6 cellular contexts compared by ENCODE assay signal in the genomic region with DNA sequence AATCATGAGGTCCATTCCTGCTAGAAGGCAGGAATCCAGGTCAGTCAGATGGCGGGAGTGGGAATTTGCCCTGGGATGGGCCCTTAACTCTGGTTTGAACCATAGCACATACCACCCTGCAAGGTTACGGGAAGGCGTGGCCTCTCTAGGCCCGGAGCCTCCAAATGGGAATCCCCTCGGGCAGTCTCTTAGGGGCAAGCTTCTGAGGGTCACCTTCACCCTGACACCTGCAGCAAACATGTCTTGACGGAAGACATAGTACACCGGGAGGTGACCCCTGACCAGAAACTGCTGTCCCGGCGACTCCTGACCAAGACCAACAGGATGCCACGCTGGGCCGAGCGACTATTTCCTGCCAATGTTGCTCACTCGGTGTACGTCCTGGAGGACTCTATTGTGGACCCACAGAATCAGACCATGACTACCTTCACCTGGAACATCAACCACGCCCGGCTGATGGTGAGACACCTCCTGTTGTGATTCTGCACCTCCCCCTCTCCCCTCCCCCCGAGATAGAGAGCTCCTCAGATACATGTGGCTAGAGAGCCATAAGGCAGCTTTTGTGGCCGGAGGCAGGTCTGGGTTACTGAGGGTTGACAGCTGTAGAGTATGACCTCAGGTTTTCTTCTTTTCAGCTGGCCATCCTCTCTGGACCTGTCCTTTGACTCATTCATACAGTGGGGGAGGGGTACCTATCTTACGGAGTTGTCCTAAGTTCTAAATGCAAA. TPM values are rescaled to one million over a fixed set of nuclear protein-coding genes. Genes with fewer than 3 reads are reported as not detected.
DNase-seq lines count a peak whose midpoint lies in the region; ATAC-seq, FAIRE-seq and TF ChIP-seq lines count a peak whose summit lies in the region.

No MANE protein-coding gene starts in this region.

- peaks cover 10% of the 10 kb centered on the region for H4K20me1 ChIP-seq in keratinocyte (ENCODE audit: control insufficient read depth, extremely low read depth, insufficient read depth, low read length)

- H3K4me1 ChIP-seq in keratinocyte (ENCODE audit: control insufficient read depth, extremely low read depth, insufficient read depth, low read length): peaks cover 47% of the 10 kb centered on the region

- no peak overlapping the region for H2AFZ ChIP-seq in keratinocyte (ENCODE audit: control insufficient read depth, low read length)

- H3K9ac ChIP-seq in keratinocyte (ENCODE audit: control insufficient read depth, extremely low read depth, insufficient read depth, low read length): peak overlapping the region; percentile 98

- peaks cover 5 to 21% of the 10 kb centered on the region in 2 experiments for H3K36me3 ChIP-seq in keratinocyte (ENCODE audit: control insufficient read depth in 2 of 2, extremely low read depth in 1 of 2, insufficient read depth in 2 of 2, low read length in 2 of 2)

- no peak for FAIRE-seq in keratinocyte (lab: Jason Lieb, UNC)

- no peaks in the 10 kb centered on the region for H3K27me3 ChIP-seq in keratinocyte (ENCODE audit: control insufficient read depth, extremely low read depth, insufficient read depth, low read length)

- H3K4me2 ChIP-seq in keratinocyte (ENCODE audit: control insufficient read depth, extremely low read depth, insufficient read depth, low read depth, low read length): peak overlapping the region; percentile 61

- peaks cover 10% of the 10 kb centered on the region for H3K9me1 ChIP-seq in keratinocyte (ENCODE audit: control insufficient read depth, extremely low read depth, insufficient read depth, low read length)

- peaks cover 21% of the 10 kb centered on the region for H3K79me2 ChIP-seq in keratinocyte (ENCODE audit: control insufficient read depth, insufficient read depth, low read length)

- H3K9me3 ChIP-seq in keratinocyte (ENCODE audit: control insufficient read depth, low read depth, low read length): no peaks in the 10 kb centered on the region

- ATAC-seq in SK-N-SH treated with all-trans-retinoic acid at 6 μM for 48 hours: peak; percentile 9; the same call in 1 of the 3 replicates

- TF ChIP-seq CTCF in keratinocyte (optimal IDR thresholded peaks at IDR 0.05 in 1 of 3, IDR thresholded peaks at IDR 0.05 in 1 of 3, conservative IDR thresholded peaks at IDR 0.05 in 1 of 3; ENCODE audit: extremely low read depth in 1 of 3, insufficient read depth in 2 of 3, low read length in 3 of 3): no peak

- H3K27ac ChIP-seq in keratinocyte (ENCODE audit: control insufficient read depth, insufficient read depth, low read length): peak overlapping the region; percentile 86

- dilution Hi-C loops in keratinocyte (cut with MboI; ENCODE audit: extremely low pct_ligation_motif_present, low sequenced_read_pairs): no loop called here

- DNase-seq in GM03348 (ENCODE audit: low spot score) (peak; percentile 32), keratinocyte (ENCODE audit: low read depth, low spot score) (no peak), NCI-H2029 (lab: John Stamatoyannopoulos, UW) (no peak), NOMO-1 treated with dmso at 0.1 percent for 144 hours (lab: John Stamatoyannopoulos, UW; ENCODE audit: unreplicated experiment) (no peak), DMS153 treated with DMSO at 0.1 percent for 48 hours (lab: John Stamatoyannopoulos, UW; ENCODE audit: unreplicated experiment) (no peak)

- peak overlapping the region; percentile 84 to 87 (median 85) for H3K4me3 ChIP-seq in keratinocyte (ENCODE audit: control insufficient read depth in 2 of 3, extremely low read depth in 1 of 3, insufficient read depth in 2 of 3, low read depth in 1 of 3, low read length in 3 of 3)

TF ChIP-seq in SK-N-SH treated with all-trans-retinoic acid at 6 μM for 48 hours, 23 proteins besides CTCF, POLR2A, EP300 and RAD21:
- TF ChIP-seq, protein P1, sequence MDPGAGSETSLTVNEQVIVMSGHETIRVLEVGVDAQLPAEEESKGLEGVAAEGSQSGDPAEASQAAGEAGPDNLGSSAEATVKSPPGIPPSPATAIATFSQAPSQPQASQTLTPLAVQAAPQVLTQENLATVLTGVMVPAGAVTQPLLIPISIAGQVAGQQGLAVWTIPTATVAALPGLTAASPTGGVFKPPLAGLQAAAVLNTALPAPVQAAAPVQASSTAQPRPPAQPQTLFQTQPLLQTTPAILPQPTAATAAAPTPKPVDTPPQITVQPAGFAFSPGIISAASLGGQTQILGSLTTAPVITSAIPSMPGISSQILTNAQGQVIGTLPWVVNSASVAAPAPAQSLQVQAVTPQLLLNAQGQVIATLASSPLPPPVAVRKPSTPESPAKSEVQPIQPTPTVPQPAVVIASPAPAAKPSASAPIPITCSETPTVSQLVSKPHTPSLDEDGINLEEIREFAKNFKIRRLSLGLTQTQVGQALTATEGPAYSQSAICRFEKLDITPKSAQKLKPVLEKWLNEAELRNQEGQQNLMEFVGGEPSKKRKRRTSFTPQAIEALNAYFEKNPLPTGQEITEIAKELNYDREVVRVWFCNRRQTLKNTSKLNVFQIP (CRISPR knock-in tag; IDR thresholded peaks at IDR 0.05; ENCODE audit: borderline replicate concordance, low read depth): no peak
TF ChIP-seq in SK-N-SH treated with all-trans-retinoic acid at 6 μM for 48 hours: peak in this region for 0.

RNA-seq across cellular contexts. Expression of a gene that starts 1.0 kb away (rescaled TPM):
- 245 to 280 TPM (median 248 TPM) in 3 replicates for polyA plus RNA-seq in keratinocyte
- 267 TPM for polyA plus RNA-seq in keratinocyte (2011; ENCODE audit: low read depth)
- 239 and 268 TPM in 2 replicates for polyA plus RNA-seq in keratinocyte (2011; cell fraction: cytosol; rRNA removed)
- polyA plus RNA-seq in keratinocyte (2011; cell fraction: nucleus; rRNA removed): 78.9 and 81.4 TPM in 2 replicates
- 133 and 194 TPM in 2 replicates for polyA plus RNA-seq in keratinocyte (2012; ENCODE audit: low replicate concordance)
- 138 to 146 TPM (median 141 TPM) in 3 replicates for polyA minus RNA-seq in keratinocyte
- polyA minus RNA-seq in keratinocyte (2011; cell fraction: cytosol; rRNA and poly(A)+ RNA removed): 170 TPM
- polyA minus RNA-seq in keratinocyte (2011; cell fraction: nucleus; rRNA and poly(A)+ RNA removed): 29.3 and 33.7 TPM in 2 replicates

RNA-seq across cellular contexts. Expression of a gene that starts 1.0 kb away (rescaled TPM):
- 20.0 to 40.1 TPM (median 22.4 TPM) in 3 replicates for polyA plus RNA-seq in keratinocyte
- 20.6 TPM for polyA plus RNA-seq in keratinocyte (2011; ENCODE audit: low read depth)
- 10.6 and 16.5 TPM in 2 replicates for polyA plus RNA-seq in keratinocyte (2011; cell fraction: cytosol; rRNA removed)
- polyA plus RNA-seq in keratinocyte (2011; cell fraction: nucleus; rRNA removed): 68.5 and 68.8 TPM in 2 replicates
- 15.0 and 31.1 TPM in 2 replicates for polyA plus RNA-seq in keratinocyte (2012; ENCODE audit: low replicate concordance)
- 2.8 to 7.8 TPM (median 5.0 TPM) in 3 replicates for polyA minus RNA-seq in keratinocyte
- 8.8 TPM for polyA minus RNA-seq in keratinocyte (2011; cell fraction: cytosol; rRNA and poly(A)+ RNA removed)
- 8.5 and 11.3 TPM in 2 replicates for polyA minus RNA-seq in keratinocyte (2011; cell fraction: nucleus; rRNA and poly(A)+ RNA removed)

RNA-seq across cellular contexts. Expression of a gene that starts 7.1 kb away (rescaled TPM):
- 0.69 to 1.2 TPM (median 0.97 TPM) in 3 replicates for polyA plus RNA-seq in keratinocyte
- polyA plus RNA-seq in keratinocyte (2011; ENCODE audit: low read depth): 1.1 TPM
- 0.10 and 0.26 TPM in 2 replicates for polyA plus RNA-seq in keratinocyte (2011; cell fraction: cytosol; rRNA removed)
- polyA plus RNA-seq in keratinocyte (2011; cell fraction: nucleus; rRNA removed): 2.9 and 6.7 TPM in 2 replicates
- polyA plus RNA-seq in keratinocyte (2012; ENCODE audit: low replicate concordance): 1.3 and 2.7 TPM in 2 replicates
- polyA minus RNA-seq in keratinocyte: 1.0 to 1.2 TPM (median 1.1 TPM) in 3 replicates
- polyA minus RNA-seq in keratinocyte (2011; cell fraction: cytosol; rRNA and poly(A)+ RNA removed): 2.1 TPM
- polyA minus RNA-seq in keratinocyte (2011; cell fraction: nucleus; rRNA and poly(A)+ RNA removed): 1.7 and 2.6 TPM in 2 replicates

RNA-seq across cellular contexts. Expression of a gene that starts 46.9 kb away (rescaled TPM):
- polyA plus RNA-seq in keratinocyte: 105 to 147 TPM (median 146 TPM) in 3 replicates
- 123 TPM for polyA plus RNA-seq in keratinocyte (2011; ENCODE audit: low read depth)
- 97.8 and 116 TPM in 2 replicates for polyA plus RNA-seq in keratinocyte (2011; cell fraction: cytosol; rRNA removed)
- polyA plus RNA-seq in keratinocyte (2011; cell fraction: nucleus; rRNA removed): 203 and 245 TPM in 2 replicates
- polyA plus RNA-seq in keratinocyte (2012; ENCODE audit: low replicate concordance): 87.3 and 153 TPM in 2 replicates
- 165 to 210 TPM (median 166 TPM) in 3 replicates for polyA minus RNA-seq in keratinocyte
- 248 TPM for polyA minus RNA-seq in keratinocyte (2011; cell fraction: cytosol; rRNA and poly(A)+ RNA removed)
- polyA minus RNA-seq in keratinocyte (2011; cell fraction: nucleus; rRNA and poly(A)+ RNA removed): 118 and 135 TPM in 2 replicates

RNA-seq across cellular contexts. Expression of a gene that starts 53.2 kb away (rescaled TPM):
- 8.6 to 10.6 TPM (median 9.3 TPM) in 3 replicates for polyA plus RNA-seq in keratinocyte
- polyA plus RNA-seq in keratinocyte (2011; ENCODE audit: low read depth): 1.1 TPM
- polyA plus RNA-seq in keratinocyte (2011; cell fraction: cytosol; rRNA removed): 5.3 and 14.2 TPM in 2 replicates
- 12.9 and 17.9 TPM in 2 replicates for polyA plus RNA-seq in keratinocyte (2011; cell fraction: nucleus; rRNA removed)
- 3.5 and 10.1 TPM in 2 replicates for polyA plus RNA-seq in keratinocyte (2012; ENCODE audit: low replicate concordance)
- polyA minus RNA-seq in keratinocyte: 3.4 to 13.1 TPM (median 5.4 TPM) in 3 replicates
- polyA minus RNA-seq in keratinocyte (2011; cell fraction: cytosol; rRNA and poly(A)+ RNA removed): 10.2 TPM
- polyA minus RNA-seq in keratinocyte (2011; cell fraction: nucleus; rRNA and poly(A)+ RNA removed): 4.0 and 5.9 TPM in 2 replicates
